Comparison of ENCODE assay signal across 15 cellular contexts in the genomic region with DNA sequence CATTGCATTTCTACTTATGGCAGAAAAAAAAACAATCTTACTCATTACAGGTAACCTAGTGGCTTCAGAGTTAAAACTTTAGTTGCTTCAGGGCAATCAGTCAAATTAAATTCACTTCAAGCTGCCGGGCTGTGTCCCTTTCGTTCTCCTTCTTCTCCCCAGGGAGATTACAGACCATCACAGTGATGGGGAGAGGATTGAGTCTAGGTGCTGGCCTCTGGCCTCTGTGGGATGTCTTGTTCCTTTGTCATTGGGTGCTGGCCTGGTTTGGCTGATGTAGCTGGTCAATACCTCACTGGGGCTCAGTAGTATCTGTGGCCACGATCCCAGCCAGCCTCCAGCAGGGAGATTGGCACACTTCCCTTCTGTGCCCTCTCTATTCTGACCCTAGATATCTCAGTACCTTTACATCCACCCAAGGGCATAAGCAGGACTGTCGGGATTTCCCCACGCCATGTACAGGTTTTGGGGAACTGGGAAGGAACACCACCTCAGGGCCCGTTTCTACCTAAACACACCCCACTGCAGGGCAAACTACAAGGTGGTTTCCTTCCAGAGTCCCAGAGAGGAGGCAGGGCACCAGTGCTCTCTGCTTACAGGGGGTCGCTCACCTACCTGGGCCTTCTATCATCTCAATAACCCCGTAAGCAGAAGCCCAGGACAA. TPM values are rescaled to one million over a fixed set of nuclear protein-coding genes. Genes with fewer than 3 reads are reported as not detected.
DNase-seq lines count a peak whose midpoint lies in the region; ATAC-seq, FAIRE-seq and TF ChIP-seq lines count a peak whose summit lies in the region.
"Had no signal": no experiment of that assay in that cellular context is flagged by ENCODE, and none has a peak within 500 bp of the region (broad histone marks: within the 10 kb centered on the region; RNA-seq: fewer than 3 reads in every experiment).

No MANE protein-coding gene starts in this region.

- H2AK5ac ChIP-seq in H1 (ENCODE audit: low read depth, low read length), result no peak overlapping the region

- CTCF ChIA-PET in T-cell (lab: Charles Lee) (interaction anchor here (0.6 to 1.3 kb wide), 4 partner anchors 12 to 183 kb away, joined by 4 to 7 read pairs (median 7); no protein-coding TSS in a partner anchor), H1 (lab: Charles Lee; ENCODE audit: partially characterized antibody) (interaction anchor here (0.7 to 6.2 kb wide), 7 partner anchors 11 to 148 kb away, joined by 3 to 29 read pairs (median 3); no protein-coding TSS in a partner anchor)

- H3K79me2 ChIP-seq in H1 (ENCODE audit: control insufficient read depth in 1 of 2, insufficient read depth in 2 of 2, low read length in 2 of 2), result peaks cover 0 to 94% of the 10 kb centered on the region in 2 experiments; a peak in 3 of 4 replicates

- H3K4me2 ChIP-seq in H1 (ENCODE audit: insufficient read depth in 1 of 2, low read depth in 2 of 2, low read length in 2 of 2), result no peak overlapping the region; a peak in 1 of 4 replicates

- no peak overlapping the region for H2BK120ac ChIP-seq in H1 (replicated peaks; ENCODE audit: low read depth, low read length)

- no peaks in the 10 kb centered on the region for H4K20me1 ChIP-seq in H1 (replicated peaks in 1 of 2; ENCODE audit: control insufficient read depth in 1 of 2, insufficient read depth in 2 of 2, low read length in 2 of 2)

- no peak for TF ChIP-seq EP300 in H1 (IDR thresholded peaks at IDR 0.05; ENCODE audit: borderline replicate concordance in 1 of 2, low read depth in 2 of 2, low read length in 2 of 2)

- peaks cover 97 to 100% (median 97%) of the 10 kb centered on the region in 3 donors for H3K4me1 Mint-ChIP-seq in T-cell
- H3K4me1 Mint-ChIP-seq in stimulated activated effector memory CD8-positive, alpha-beta T cell treated with anti-CD3 and anti-CD28 coated beads, Interleukin-12 subunit alpha, Interleukin-12 subunit beta, amount 100 ng/mL, for 72 hours, result peaks cover 92% of the 10 kb centered on the region

- H2BK20ac ChIP-seq in H1 (ENCODE audit: low read length), result no peak overlapping the region

- H3K36me3 Mint-ChIP-seq in T-cell, result peaks cover 24% of the 10 kb centered on the region
- peaks cover 72% of the 10 kb centered on the region for H3K36me3 Mint-ChIP-seq in stimulated activated effector memory CD8-positive, alpha-beta T cell treated with anti-CD3 and anti-CD28 coated beads, Interleukin-12 subunit alpha, Interleukin-12 subunit beta, amount 100 ng/mL, for 72 hours

- 87% methylated on average over 8 of the region's 8 CpGs; no CpG with 5 or more reads in 1 of the 2 experiments for WGBS in H1 (ENCODE audit: extremely low coverage in 1 of 2, insufficient coverage in 1 of 2, insufficient read length in 1 of 2, insufficient replicate concordance in 2 of 2, low coverage in 1 of 2, low lambda C conversion rate in 2 of 2, missing lambda C conversion rate in 1 of 2), 2 experiments

- no peak overlapping the region for H2BK5ac ChIP-seq in H1 (ENCODE audit: low read depth, low read length)

- H2BK12ac ChIP-seq in H1 (ENCODE audit: low read depth, low read length), result no peak overlapping the region

- H4K5ac ChIP-seq in H1 (ENCODE audit: insufficient read length, low read depth, low read length), result no peak overlapping the region

- no peak overlapping the region for H3K9ac ChIP-seq in H1 (replicated peaks in 1 of 4; ENCODE audit: extremely low read depth in 1 of 4, low read depth in 3 of 4, low read length in 3 of 4)

- no peaks in the 10 kb centered on the region for H3K36me3 ChIP-seq in H1 (ENCODE audit: control insufficient read depth in 2 of 4, insufficient read depth in 4 of 4, low read length in 3 of 4)
- H3K36me3 ChIP-seq: transverse colon had no signal

- no peak for TF ChIP-seq RAD21 in H1 (IDR thresholded peaks at IDR 0.05 in 1 of 2, conservative IDR thresholded peaks at IDR 0.05 in 1 of 2; ENCODE audit: low read depth in 2 of 2, low read length in 2 of 2)

- H3K23ac ChIP-seq in H1 (ENCODE audit: insufficient read length), result no peak overlapping the region

- TF ChIP-seq POLR2A in H1 (IDR thresholded peaks at IDR 0.05; ENCODE audit: control extremely low read depth in 1 of 2, low read depth in 2 of 2, low read length in 2 of 2), result no peak

- H3K4me1 ChIP-seq in H1 (replicated peaks in 1 of 4; ENCODE audit: control insufficient read depth in 3 of 4, insufficient read depth in 4 of 4, low read length in 3 of 4), result peaks cover 6 to 36% (median 20%) of the 10 kb centered on the region in 4 experiments; a peak in 6 of 7 replicates
- H3K4me1 ChIP-seq: body of pancreas had no signal

- peak; percentile 56 for DNase-seq in activated CD8-positive, alpha-beta memory T cell treated with anti-CD3 and anti-CD28 coated beads for 24 hours
- no peak for DNase-seq in activated CD8-positive, alpha-beta memory T cell treated with anti-CD3 and anti-CD28 coated beads, Interleukin-2, amount 50 U/mL, for 4 hours
- DNase-seq in T-cell, result no peak
- DNase-seq in H1 (ENCODE audit: low read depth in 1 of 2, low spot score in 2 of 2), result no peak
- peak in 1 of 2 donors; percentile 50 for DNase-seq in stimulated activated effector memory CD8-positive, alpha-beta T cell treated with anti-CD3 and anti-CD28 coated beads, Interleukin-12 subunit alpha, Interleukin-12 subunit beta, amount 100 ng/mL, for 72 hours (ENCODE audit: low spot score in 2 of 2)
- no peak for DNase-seq in mucosa of gallbladder (ENCODE audit: low spot score)
- DNase-seq in inferior parietal cortex (ENCODE audit: extremely low spot score), result no peak
- DNase-seq: ACHN, body of pancreas, NCI-H1092, RPMI8226, transverse colon had no signal

- peaks cover 9% of the 10 kb centered on the region; the same call in 1 of the 2 replicates for H3K79me1 ChIP-seq in H1 (ENCODE audit: low read depth, low read length)

- H3K14ac ChIP-seq in H1 (ENCODE audit: insufficient read length), result no peak overlapping the region

- no peaks in the 10 kb centered on the region for H3K27me3 Mint-ChIP-seq in T-cell

- POLR2A ChIA-PET in T-cell (lab: Charles Lee), result interaction anchor here (0.5 to 1.4 kb wide), 6 partner anchors 11 to 61 kb away, joined by 3 to 11 read pairs (median 6); no protein-coding TSS in a partner anchor
- POLR2A ChIA-PET in H1 (lab: Charles Lee; ENCODE audit: partially characterized antibody), result interaction anchor here (0.7 kb wide), 1 partner anchor 8 kb away, joined by 3 read pairs; no protein-coding TSS in a partner anchor

- H3K27me3 ChIP-seq in H1 (replicated peaks in 1 of 4; ENCODE audit: control insufficient read depth in 3 of 4, extremely low read depth in 1 of 4, insufficient read depth in 3 of 4, low read length in 3 of 4), result no peaks in the 10 kb centered on the region
- H3K27me3 ChIP-seq: body of pancreas, transverse colon had no signal

- no peaks in the 10 kb centered on the region; the same call in 1 of the 2 replicates for H3K23me2 ChIP-seq in H1 (ENCODE audit: low read depth, low read length)

- no peaks in the 10 kb centered on the region for H3K9me3 ChIP-seq in H1 (ENCODE audit: insufficient read depth in 2 of 2, low read depth in 1 of 2, low read length in 1 of 2)
- H3K9me3 ChIP-seq: body of pancreas, transverse colon had no signal

- no peak overlapping the region; the same call in 1 of the 2 replicates for H4K8ac ChIP-seq in H1 (ENCODE audit: extremely low read depth, insufficient read depth, low read length)

- peak overlapping the region; percentile 1 for H4K91ac ChIP-seq in H1 (replicated peaks; ENCODE audit: insufficient read length, low read length)

- H3K4me3 Mint-ChIP-seq in T-cell, result peak overlapping the region; percentile 5 to 99 (median 50)
- H3K4me3 Mint-ChIP-seq in stimulated activated effector memory CD8-positive, alpha-beta T cell treated with anti-CD3 and anti-CD28 coated beads, Interleukin-12 subunit alpha, Interleukin-12 subunit beta, amount 100 ng/mL, for 72 hours, result peak overlapping the region; percentile 57

- no peak overlapping the region for H2AFZ ChIP-seq in H1 (ENCODE audit: low read length)

- peak overlapping the region; percentile 82 to 91 for H3K27ac Mint-ChIP-seq in T-cell
- peak overlapping the region; percentile 83 for H3K27ac Mint-ChIP-seq in stimulated activated effector memory CD8-positive, alpha-beta T cell treated with anti-CD3 and anti-CD28 coated beads, Interleukin-12 subunit alpha, Interleukin-12 subunit beta, amount 100 ng/mL, for 72 hours

- no peaks in the 10 kb centered on the region for H3K9me3 Mint-ChIP-seq in T-cell
- H3K9me3 Mint-ChIP-seq in stimulated activated effector memory CD8-positive, alpha-beta T cell treated with anti-CD3 and anti-CD28 coated beads, Interleukin-12 subunit alpha, Interleukin-12 subunit beta, amount 100 ng/mL, for 72 hours, result no peaks in the 10 kb centered on the region

- FAIRE-seq in H1 (lab: Jason Lieb, UNC), result no peak
- FAIRE-seq: endothelial cell of umbilical vein had no signal

- no peak overlapping the region for H3K56ac ChIP-seq in H1 (replicated peaks; ENCODE audit: insufficient read length, low read depth, low read length)

- no peak for TF ChIP-seq CTCF in H1 (IDR thresholded peaks at IDR 0.05; ENCODE audit: control extremely low read depth in 1 of 3, insufficient read depth in 1 of 3, low read depth in 1 of 3, low read length in 3 of 3)

- ATAC-seq in T-cell (replicated peaks in 1 of 4) (peak; percentile 22 to 36 (median 34)), HG02642 (IDR thresholded peaks at IDR 0.05; ENCODE audit: poor library complexity, unreplicated experiment) (no peak)
- ATAC-seq in stimulated activated effector memory CD8-positive, alpha-beta T cell treated with anti-CD3 and anti-CD28 coated beads, Interleukin-12 subunit alpha, Interleukin-12 subunit beta, amount 100 ng/mL, for 72 hours, result peak; percentile 14
- ATAC-seq: body of pancreas, left lobe of liver had no signal

- no peak overlapping the region for H3K18ac ChIP-seq in H1 (ENCODE audit: extremely low read depth, low read length)

- no peak overlapping the region for H2BK15ac ChIP-seq in H1 (ENCODE audit: low read length)

- H3K4me3 ChIP-seq in H1 (ENCODE audit: extremely low read depth in 1 of 4, insufficient read depth in 2 of 4, low read depth in 3 of 4, low read length in 4 of 4), result no peak overlapping the region
- H3K4me3 ChIP-seq: body of pancreas, transverse colon had no signal

- no peak overlapping the region for H3K4ac ChIP-seq in H1 (replicated peaks; ENCODE audit: insufficient read length, low read depth, low read length)

- H3K27ac ChIP-seq in H1 (ENCODE audit: low read depth, low read length), result no peak overlapping the region
- H3K27ac ChIP-seq: body of pancreas had no signal

TF ChIP-seq in H1, 55 proteins besides CTCF, POLR2A, EP300 and RAD21 (continues in another document):
- no peak for TF ChIP-seq TEAD4 (IDR thresholded peaks at IDR 0.05; ENCODE audit: low read depth, low read length)

RNA-seq across cellular contexts. Expression of a gene that starts 15.4 kb away (rescaled TPM):
- 100 to 1,000 TPM; 466 to 573 (median 534) TPM for total RNA-seq in T-cell
- 92.5 and 97.2 TPM in 2 replicates for total RNA-seq in H1 (2021; fragmentation: NEBNext Ultra II Directional; extraction: Animal tissue kit (Norgen Biotek cat#: 25700))
- 46.8 and 79.6 TPM in 2 replicates for polyA plus RNA-seq in H1 (2011; rRNA removed)
- polyA plus RNA-seq in H1 (2011; cell fraction: cytosol; rRNA removed), result 69.4 TPM
- 110 TPM for polyA plus RNA-seq in H1 (2011; cell fraction: nucleus; rRNA removed)
- polyA plus RNA-seq in H1 (2012, experiment 1 of 2), result 87.4 to 117 TPM (median 95.3 TPM) in 4 replicates
- polyA plus RNA-seq in H1 (2012, experiment 2 of 2), result 21.2 TPM
- 59.2 TPM for polyA plus RNA-seq in H1 (2013, experiment 1 of 2)
- polyA plus RNA-seq in H1 (2013, experiment 2 of 2), result 58.6 TPM
- 74.0 and 105 TPM in 2 replicates for polyA minus RNA-seq in H1 (2011; rRNA and poly(A)+ RNA removed)
- polyA minus RNA-seq in H1 (2011; cell fraction: cytosol; rRNA and poly(A)+ RNA removed), result 39.4 TPM
- 81.6 TPM for polyA minus RNA-seq in H1 (2011; cell fraction: nucleus; rRNA and poly(A)+ RNA removed)
- 75.0 TPM for total RNA-seq in mucosa of gallbladder
